In the genomic region with DNA sequence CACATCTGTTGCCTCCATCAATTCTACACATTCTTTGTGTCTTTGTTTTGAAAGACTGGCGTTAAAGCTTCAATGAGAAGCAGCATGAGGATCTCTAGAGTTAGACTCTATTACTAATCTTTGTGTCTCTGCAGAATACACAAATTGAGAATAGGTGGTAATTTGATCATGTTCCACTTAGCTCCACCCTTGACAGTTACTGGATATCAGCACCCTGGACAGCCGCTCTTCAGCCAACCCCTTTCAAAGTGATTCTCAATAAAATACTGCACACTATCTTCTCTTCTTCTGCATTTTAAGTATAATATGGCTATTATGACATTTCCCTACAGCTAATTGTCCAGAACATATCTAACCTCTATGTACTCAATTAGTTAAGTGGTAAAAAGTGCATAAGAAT, we compare ENCODE assay signal across 11 cellular contexts. TPM values are rescaled to one million over a fixed set of nuclear protein-coding genes. Genes with fewer than 3 reads are reported as not detected.
DNase-seq lines count a peak whose midpoint lies in the region; ATAC-seq and TF ChIP-seq lines count a peak whose summit lies in the region.
"Had no signal": no experiment of that assay in that cellular context is flagged by ENCODE, and none has a peak within 500 bp of the region (broad histone marks: within the 10 kb centered on the region; RNA-seq: fewer than 3 reads in every experiment).

No MANE protein-coding gene starts in this region.

- H3K27me3 Mint-ChIP-seq in activated T-helper 2 cell treated with anti-CD3 and anti-CD28 coated beads, Interferon-gamma antibody, Interleukin-2, Interleukin-4, amounts not matched to agents 10 μg/mL and 5 μg/mL and 100 μg/mL, durations not matched to agents 14 hours and 24 hours and 36 hours (ENCODE audit: low read depth) = no peaks in the 10 kb centered on the region

- H3K36me3 Mint-ChIP-seq in activated T-helper 2 cell treated with anti-CD3 and anti-CD28 coated beads, Interferon-gamma antibody, Interleukin-2, Interleukin-4, amounts not matched to agents 10 μg/mL and 5 μg/mL and 100 μg/mL, durations not matched to agents 14 hours and 24 hours and 36 hours (ENCODE audit: low read depth) = no peaks in the 10 kb centered on the region

- H3K9me3 Mint-ChIP-seq in activated T-helper 2 cell treated with anti-CD3 and anti-CD28 coated beads, Interferon-gamma antibody, Interleukin-2, Interleukin-4, amounts not matched to agents 10 μg/mL and 5 μg/mL and 100 μg/mL, durations not matched to agents 14 hours and 24 hours and 36 hours = no peaks in the 10 kb centered on the region

- peak; percentile 2 for DNase-seq in EL
- DNase-seq in HEK293T (ENCODE audit: extremely low spot score) = peak; percentile 17
- peak; percentile 15 for DNase-seq in SK-MEL-5 (ENCODE audit: low read depth, low spot score)
- DNase-seq in germinal center (ENCODE audit: low spot score) = peak; percentile 9
- no peak for DNase-seq in SKM-1 (lab: John Stamatoyannopoulos, UW; ENCODE audit: unreplicated experiment)
- no peak for DNase-seq in activated T-helper 2 cell treated with anti-CD3 and anti-CD28 coated beads, Interferon-gamma antibody, Interleukin-2, Interleukin-4, amounts not matched to agents 10 μg/mL and 5 μg/mL and 100 μg/mL, durations not matched to agents 14 hours and 24 hours and 36 hours (ENCODE audit: low spot score)
- DNase-seq: Calu3, NCI-H1105 treated with DMSO at 0.1 percent for 48 hours had no signal

- H3K27ac Mint-ChIP-seq in activated T-helper 2 cell treated with anti-CD3 and anti-CD28 coated beads, Interferon-gamma antibody, Interleukin-2, Interleukin-4, amounts not matched to agents 10 μg/mL and 5 μg/mL and 100 μg/mL, durations not matched to agents 14 hours and 24 hours and 36 hours = no peak overlapping the region

- in situ Hi-C loops in SK-MEL-5 (cut with HindIII; ENCODE audit: low pct_unique_long_range_greater_than_20kb, low sequenced_read_pairs) = no loop called here

- H3K4me1 Mint-ChIP-seq in activated T-helper 2 cell treated with anti-CD3 and anti-CD28 coated beads, Interferon-gamma antibody, Interleukin-2, Interleukin-4, amounts not matched to agents 10 μg/mL and 5 μg/mL and 100 μg/mL, durations not matched to agents 14 hours and 24 hours and 36 hours (ENCODE audit: low read depth) = no peaks in the 10 kb centered on the region

- intact Hi-C loops in activated T-helper 2 cell treated with anti-CD3 and anti-CD28 coated beads, Interferon-gamma antibody, Interleukin-2, Interleukin-4, amounts not matched to agents 10 μg/mL and 5 μg/mL and 100 μg/mL, durations not matched to agents 14 hours and 24 hours and 36 hours (cut with micrococcal nuclease) = no loop called here

- no peak overlapping the region for H3K4me3 Mint-ChIP-seq in activated T-helper 2 cell treated with anti-CD3 and anti-CD28 coated beads, Interferon-gamma antibody, Interleukin-2, Interleukin-4, amounts not matched to agents 10 μg/mL and 5 μg/mL and 100 μg/mL, durations not matched to agents 14 hours and 24 hours and 36 hours (ENCODE audit: low read depth)

- CTCF ChIA-PET in HEK293T (lab: Yijun Ruan, JAX) = no interaction called here

- no peak for ATAC-seq in HG03457 (IDR thresholded peaks at IDR 0.05; ENCODE audit: unreplicated experiment)
- ATAC-seq in GM21381 (IDR thresholded peaks at IDR 0.05; ENCODE audit: unreplicated experiment) = no peak
- ATAC-seq: foreskin keratinocyte had no signal

- POLR2A ChIA-PET in HEK293T (lab: Yijun Ruan, JAX) = no interaction called here

TF ChIP-seq in HEK293T, 16 proteins besides CTCF, POLR2A, EP300 and RAD21:
- TF ChIP-seq SUZ12 (IDR thresholded peaks at IDR 0.05) = no peak
- no peak for TF ChIP-seq CTBP1 (IDR thresholded peaks at IDR 0.05; ENCODE audit: borderline replicate concordance)
- no peak for TF ChIP-seq ZNF384 (IDR thresholded peaks at IDR 0.05)
- no peak for TF ChIP-seq BHLHE40 (IDR thresholded peaks at IDR 0.05; ENCODE audit: borderline replicate concordance)
- TF ChIP-seq L3MBTL2 (conservative IDR thresholded peaks at IDR 0.05) = no peak
- TF ChIP-seq HDGF (IDR thresholded peaks at IDR 0.05; ENCODE audit: borderline replicate concordance) = no peak

RNA-seq across cellular contexts. Expression of gene CNR1, which starts 54.3 kb away (rescaled TPM):
- total RNA-seq in SK-MEL-5 (2014; rRNA removed; shearing (Covaris generic)) = 1.7 and 2.0 TPM in 2 replicates
- 3.3 and 3.9 TPM in 2 replicates for polyA plus RNA-seq in SK-MEL-5 (2015; cell fraction: cytosol; rRNA removed)
- polyA plus RNA-seq in SK-MEL-5 (2015; cell fraction: nucleus; rRNA removed) = 5.1 and 5.3 TPM in 2 replicates
- total RNA-seq in activated T-helper 2 cell treated with anti-CD3 and anti-CD28 coated beads, Interferon-gamma antibody, Interleukin-2, Interleukin-4, amounts not matched to agents 10 μg/mL and 5 μg/mL and 100 μg/mL, durations not matched to agents 14 hours and 24 hours and 36 hours = not detected in 2 replicates
- total RNA-seq: foreskin keratinocyte had no signal
- polyA plus RNA-seq: foreskin keratinocyte had no signal

Comparison
In these comparisons a context has a peak if more than half of its experiments do, and no peak if none do; other contexts are left out.
1. DNase-seq: peak in EL (single experiment), HEK293T (single experiment), SK-MEL-5 (single experiment) and germinal center (single experiment); none in SKM-1 (single experiment) and activated T-helper 2 cell treated with anti-CD3 and anti-CD28 coated beads, Interferon-gamma antibody, Interleukin-2, Interleukin-4, amounts not matched to agents 10 μg/mL and 5 μg/mL and 100 μg/mL, durations not matched to agents 14 hours and 24 hours and 36 hours (single experiment).